Comparison of ENCODE assay signal across 23 cellular contexts in genomic region chr11:9777066-9777465, GRCh38.
A peak's percentile ranks its signal among the peaks of the same experiment; 100 is the strongest.
DNase-seq lines count a peak whose midpoint lies in the region; TF ChIP-seq lines count a peak whose summit lies in the region.
"Had no signal": no experiment of that assay in that cellular context is flagged by ENCODE, and none has a peak within 500 bp of the region (broad histone marks: within the 10 kb centered on the region; RNA-seq: fewer than 3 reads in every experiment).

No MANE protein-coding gene starts in this region.

- peaks cover 32% of the 10 kb centered on the region for H3K4me1 Mint-ChIP-seq in mesothelial cell of epicardium
- H3K4me1 Mint-ChIP-seq in activated T-helper 1 cell treated with anti-CD3 and anti-CD28 coated beads, Interleukin-12 subunit alpha, Interleukin-12 subunit beta, Interleukin-2, Interleukin-4 antibody, amounts not matched to agents 30 ng/mL and 10 ng/mL and 1 ng/mL, durations not matched to agents 14 hours and 24 hours and 36 hours (ENCODE audit: low read depth) = no peaks in the 10 kb centered on the region
- H3K4me1 Mint-ChIP-seq: B cell; CD14-positive monocyte; CD8-positive, alpha-beta memory T cell had no signal

- TF ChIP-seq EP300 in stomach (IDR thresholded peaks at IDR 0.05) = no peak

- WGBS in stomach, 5 donors = 68 to 72% (median 70%) methylated on average over 2 of the region's 2 CpGs

- H3K27ac ChIP-seq in stomach = no peak overlapping the region

- no peaks in the 10 kb centered on the region for H3K9me3 ChIP-seq in HAP-1
- no peaks in the 10 kb centered on the region for H3K9me3 ChIP-seq in adipocyte (ENCODE audit: control insufficient read depth, low read length)
- H3K9me3 ChIP-seq in stomach = no peaks in the 10 kb centered on the region
- H3K9me3 ChIP-seq: SK-N-SH had no signal

- peak overlapping the region; percentile 79 for H3K9ac ChIP-seq in adipocyte (ENCODE audit: low read length)
- H3K9ac ChIP-seq: SK-N-SH had no signal

- DNase-seq in AG04449 (ENCODE audit: low read depth, low spot score) (no peak), HAP-1 (ENCODE audit: low spot score in 2 of 2) (peak; percentile 56 to 62), adipocyte (ENCODE audit: low read depth) (no peak), mesothelial cell of epicardium (ENCODE audit: low spot score in 2 of 2, unreplicated experiment in 2 of 2) (no peak), MV-4-11 (lab: John Stamatoyannopoulos, UW) (no peak), AG20443 (ENCODE audit: low spot score) (no peak), stomach (no peak)
- DNase-seq in activated T-helper 1 cell treated with anti-CD3 and anti-CD28 coated beads, Interleukin-12 subunit alpha, Interleukin-12 subunit beta, Interleukin-2, Interleukin-4 antibody, amounts not matched to agents 30 ng/mL and 10 ng/mL and 1 ng/mL, durations not matched to agents 14 hours and 24 hours and 36 hours (ENCODE audit: low spot score) = no peak
- DNase-seq: CD8-positive, alpha-beta memory T cell; DMS 273 treated with DMSO at 0.1 percent for 48 hours; DMS79 treated with DMSO at 0.1 percent for 48 hours; GF-D8; Kasumi-1; NCI-H1694; NCI-H2029 treated with DMSO at 0.1 percent for 48 hours; NCI-H345; NCI-H524; NCI-H774; SK-N-SH; SW 1271 had no signal

- CTCF ChIA-PET in AG04449 (lab: Yijun Ruan, JAX) = interaction anchor here (2.6 kb wide), 1 partner anchor 196 kb away, joined by 8 read pairs; no protein-coding TSS in a partner anchor

- H3K4me3 ChIP-seq in AG04449 (ENCODE audit: low read depth, low read length) (peak overlapping the region; percentile 21), HAP-1 (no peak overlapping the region), adipocyte (ENCODE audit: low read length) (no peak overlapping the region), stomach (no peak overlapping the region)
- H3K4me3 ChIP-seq: K562 had no signal

- in situ Hi-C loops in HAP-1 (cut with MboI; ENCODE audit: low sequenced_read_pairs) = no loop called here

- H3K36me3 Mint-ChIP-seq in mesothelial cell of epicardium = peaks cover 36% of the 10 kb centered on the region
- H3K36me3 Mint-ChIP-seq in activated T-helper 1 cell treated with anti-CD3 and anti-CD28 coated beads, Interleukin-12 subunit alpha, Interleukin-12 subunit beta, Interleukin-2, Interleukin-4 antibody, amounts not matched to agents 30 ng/mL and 10 ng/mL and 1 ng/mL, durations not matched to agents 14 hours and 24 hours and 36 hours (ENCODE audit: low read depth) = no peaks in the 10 kb centered on the region

- intact Hi-C loops in activated T-helper 1 cell treated with anti-CD3 and anti-CD28 coated beads, Interleukin-12 subunit alpha, Interleukin-12 subunit beta, Interleukin-2, Interleukin-4 antibody, amounts not matched to agents 30 ng/mL and 10 ng/mL and 1 ng/mL, durations not matched to agents 14 hours and 24 hours and 36 hours (cut with micrococcal nuclease) = no loop called here
- intact Hi-C loops in stomach (cut with DNase I; ENCODE audit: low total_unique reads) = no loop called here

- H3K36me3 ChIP-seq in HAP-1 (replicated peaks) = peaks cover 9% of the 10 kb centered on the region; the same call in 1 of the 2 replicates
- H3K36me3 ChIP-seq in adipocyte (ENCODE audit: control insufficient read depth, insufficient read depth, low read length, severe bottlenecking) = peaks cover 48% of the 10 kb centered on the region
- peaks cover 15 to 36% (median 32%) of the 10 kb centered on the region in 4 donors for H3K36me3 ChIP-seq in stomach

- POLR2A ChIA-PET in AG04449 (lab: Yijun Ruan, JAX) = interaction anchor here (1.4 to 1.7 kb wide), 2 partner anchors 11 to 18 kb away, joined by 4 read pairs; no protein-coding TSS in a partner anchor

- H3K4me3 Mint-ChIP-seq in mesothelial cell of epicardium = no peak overlapping the region
- no peak overlapping the region for H3K4me3 Mint-ChIP-seq in activated T-helper 1 cell treated with anti-CD3 and anti-CD28 coated beads, Interleukin-12 subunit alpha, Interleukin-12 subunit beta, Interleukin-2, Interleukin-4 antibody, amounts not matched to agents 30 ng/mL and 10 ng/mL and 1 ng/mL, durations not matched to agents 14 hours and 24 hours and 36 hours
- H3K4me3 Mint-ChIP-seq: B cell; CD14-positive monocyte; CD8-positive, alpha-beta memory T cell had no signal

- no peaks in the 10 kb centered on the region for H3K27me3 Mint-ChIP-seq in mesothelial cell of epicardium (ENCODE audit: low read depth)
- no peaks in the 10 kb centered on the region for H3K27me3 Mint-ChIP-seq in activated T-helper 1 cell treated with anti-CD3 and anti-CD28 coated beads, Interleukin-12 subunit alpha, Interleukin-12 subunit beta, Interleukin-2, Interleukin-4 antibody, amounts not matched to agents 30 ng/mL and 10 ng/mL and 1 ng/mL, durations not matched to agents 14 hours and 24 hours and 36 hours (ENCODE audit: insufficient read depth)
- H3K27me3 Mint-ChIP-seq: B cell; CD8-positive, alpha-beta memory T cell had no signal

- H3K4me1 ChIP-seq in HAP-1 (peaks cover 35% of the 10 kb centered on the region), adipocyte (ENCODE audit: control insufficient read depth, insufficient read depth, low read length) (peaks cover 17% of the 10 kb centered on the region), stomach (peaks cover 0 to 22% (median 7%) of the 10 kb centered on the region in 4 donors)

- H3K27me3 ChIP-seq in HAP-1 (ENCODE audit: low read depth) (no peaks in the 10 kb centered on the region), adipocyte (replicated peaks; ENCODE audit: control insufficient read depth, insufficient read depth, low read length) (no peaks in the 10 kb centered on the region), stomach (no peaks in the 10 kb centered on the region)

- TF ChIP-seq CTCF in AG04449 (IDR thresholded peaks at IDR 0.05; ENCODE audit: insufficient read depth, low read length, missing control alignments) (no peak), mesothelial cell of epicardium (IDR thresholded peaks at IDR 0.05; ENCODE audit: unreplicated experiment) (no peak), stomach (IDR thresholded peaks at IDR 0.05) (no peak)

- H3K27ac Mint-ChIP-seq in mesothelial cell of epicardium = peak overlapping the region; percentile 81
- no peak overlapping the region for H3K27ac Mint-ChIP-seq in activated T-helper 1 cell treated with anti-CD3 and anti-CD28 coated beads, Interleukin-12 subunit alpha, Interleukin-12 subunit beta, Interleukin-2, Interleukin-4 antibody, amounts not matched to agents 30 ng/mL and 10 ng/mL and 1 ng/mL, durations not matched to agents 14 hours and 24 hours and 36 hours
- H3K27ac Mint-ChIP-seq: B cell, CD14-positive monocyte had no signal

- H3K9me3 Mint-ChIP-seq in mesothelial cell of epicardium = no peaks in the 10 kb centered on the region
- no peaks in the 10 kb centered on the region for H3K9me3 Mint-ChIP-seq in activated T-helper 1 cell treated with anti-CD3 and anti-CD28 coated beads, Interleukin-12 subunit alpha, Interleukin-12 subunit beta, Interleukin-2, Interleukin-4 antibody, amounts not matched to agents 30 ng/mL and 10 ng/mL and 1 ng/mL, durations not matched to agents 14 hours and 24 hours and 36 hours
- H3K9me3 Mint-ChIP-seq: CD14-positive monocyte; CD8-positive, alpha-beta memory T cell had no signal

- no peak for TF ChIP-seq POLR2A in stomach (IDR thresholded peaks at IDR 0.05)

Comparison
In these comparisons a context has a peak if more than half of its experiments do, and no peak if none do; other contexts are left out.
1. DNase-seq: peak in HAP-1 (2 of 2); none in AG04449 (single experiment), adipocyte (single experiment), mesothelial cell of epicardium (0 of 2), activated T-helper 1 cell treated with anti-CD3 and anti-CD28 coated beads, Interleukin-12 subunit alpha, Interleukin-12 subunit beta, Interleukin-2, Interleukin-4 antibody, amounts not matched to agents 30 ng/mL and 10 ng/mL and 1 ng/mL, durations not matched to agents 14 hours and 24 hours and 36 hours (single experiment), MV-4-11 (single experiment), AG20443 (single experiment) and stomach (single experiment).